ENCODE assay signal across 8 cellular contexts in genomic region chr1:38872401-38873026, GRCh38. TPM values are rescaled to one million over a fixed set of nuclear protein-coding genes. Genes with fewer than 3 reads are reported as not detected.
DNase-seq lines count a peak whose midpoint lies in the region; ATAC-seq and TF ChIP-seq lines count a peak whose summit lies in the region.

No MANE protein-coding gene starts in this region.

- no peaks in the 10 kb centered on the region for H3K9me3 Mint-ChIP-seq in activated CD8-positive, alpha-beta memory T cell treated with anti-CD3 and anti-CD28 coated beads, Interleukin-2, amount 10 ng/mL, durations not matched to agents 7 days and 5 days (ENCODE audit: low read depth)
- no peaks in the 10 kb centered on the region for H3K9me3 Mint-ChIP-seq in stimulated activated effector memory CD8-positive, alpha-beta T cell treated with anti-CD3 and anti-CD28 coated beads, Interleukin-12 subunit alpha, Interleukin-12 subunit beta, amount 100 ng/mL, for 72 hours

- peak overlapping the region; percentile 87 for H3K4me3 Mint-ChIP-seq in activated CD8-positive, alpha-beta memory T cell treated with anti-CD3 and anti-CD28 coated beads, Interleukin-2, amount 10 ng/mL, durations not matched to agents 7 days and 5 days
- peak overlapping the region; percentile 81 for H3K4me3 Mint-ChIP-seq in stimulated activated effector memory CD8-positive, alpha-beta T cell treated with anti-CD3 and anti-CD28 coated beads, Interleukin-12 subunit alpha, Interleukin-12 subunit beta, amount 100 ng/mL, for 72 hours

- peak; percentile 61 for DNase-seq in activated CD8-positive, alpha-beta memory T cell treated with anti-CD3 and anti-CD28 coated beads, Interleukin-2, amount 10 ng/mL, durations not matched to agents 7 days and 5 days
- DNase-seq in activated CD8-positive, alpha-beta memory T cell treated with anti-CD3 and anti-CD28 coated beads, Interleukin-2, amount 50 U/mL, for 4 hours = no peak
- DNase-seq in RWPE2 (ENCODE audit: low spot score) (no peak), breast epithelium (ENCODE audit: low spot score in 2 of 2) (no peak), left lobe of liver (ENCODE audit: low spot score) (no peak), ecto neural progenitor cell (ENCODE audit: low spot score) (no peak)
- peak in 1 of 2 donors; percentile 24 for DNase-seq in stimulated activated effector memory CD8-positive, alpha-beta T cell treated with anti-CD3 and anti-CD28 coated beads, Interleukin-12 subunit alpha, Interleukin-12 subunit beta, amount 100 ng/mL, for 72 hours (ENCODE audit: low spot score in 2 of 2)

- peak overlapping the region; percentile 84 for H3K4me3 ChIP-seq in RWPE2 (ENCODE audit: severe bottlenecking)
- H3K4me3 ChIP-seq in breast epithelium = peak overlapping the region; percentile 84 to 90 (median 84)

- peaks cover 37% of the 10 kb centered on the region for H3K4me1 Mint-ChIP-seq in activated CD8-positive, alpha-beta memory T cell treated with anti-CD3 and anti-CD28 coated beads, Interleukin-2, amount 10 ng/mL, durations not matched to agents 7 days and 5 days
- H3K4me1 Mint-ChIP-seq in stimulated activated effector memory CD8-positive, alpha-beta T cell treated with anti-CD3 and anti-CD28 coated beads, Interleukin-12 subunit alpha, Interleukin-12 subunit beta, amount 100 ng/mL, for 72 hours = peaks cover 36% of the 10 kb centered on the region

- H3K27me3 ChIP-seq in RWPE2 (ENCODE audit: insufficient read depth, poor library complexity, severe bottlenecking) (no peaks in the 10 kb centered on the region), breast epithelium (no peaks in the 10 kb centered on the region)

- TF ChIP-seq POLR2A in breast epithelium (IDR thresholded peaks at IDR 0.05) = no peak

- H3K36me3 ChIP-seq in RWPE2 (ENCODE audit: low read depth) (no peaks in the 10 kb centered on the region; the same call in 1 of the 2 replicates), breast epithelium (no peaks in the 10 kb centered on the region)

- H3K4me1 ChIP-seq in RWPE2 (ENCODE audit: insufficient read depth, poor library complexity, severe bottlenecking) (peaks cover 5% of the 10 kb centered on the region), breast epithelium (peaks cover 7 to 10% of the 10 kb centered on the region in 2 donors)

- H3K27me3 Mint-ChIP-seq in activated CD8-positive, alpha-beta memory T cell treated with anti-CD3 and anti-CD28 coated beads, Interleukin-2, amount 10 ng/mL, durations not matched to agents 7 days and 5 days = no peaks in the 10 kb centered on the region

- H3K27ac ChIP-seq in RWPE2 (ENCODE audit: poor library complexity, severe bottlenecking) (peak overlapping the region; percentile 11), breast epithelium (peak overlapping the region; percentile 75 to 80)

- peaks cover 11% of the 10 kb centered on the region for H3K36me3 Mint-ChIP-seq in activated CD8-positive, alpha-beta memory T cell treated with anti-CD3 and anti-CD28 coated beads, Interleukin-2, amount 10 ng/mL, durations not matched to agents 7 days and 5 days
- H3K36me3 Mint-ChIP-seq in stimulated activated effector memory CD8-positive, alpha-beta T cell treated with anti-CD3 and anti-CD28 coated beads, Interleukin-12 subunit alpha, Interleukin-12 subunit beta, amount 100 ng/mL, for 72 hours = peaks cover 51% of the 10 kb centered on the region

- TF ChIP-seq CTCF in RWPE2 (IDR thresholded peaks at IDR 0.05; ENCODE audit: poor library complexity, severe bottlenecking) (no peak), breast epithelium (IDR thresholded peaks at IDR 0.05) (no peak)

- H3K9me3 ChIP-seq in RWPE2 (ENCODE audit: severe bottlenecking) (no peaks in the 10 kb centered on the region), breast epithelium (no peaks in the 10 kb centered on the region)

- H3K27ac Mint-ChIP-seq in activated CD8-positive, alpha-beta memory T cell treated with anti-CD3 and anti-CD28 coated beads, Interleukin-2, amount 10 ng/mL, durations not matched to agents 7 days and 5 days = peak overlapping the region; percentile 83
- peak overlapping the region; percentile 76 for H3K27ac Mint-ChIP-seq in stimulated activated effector memory CD8-positive, alpha-beta T cell treated with anti-CD3 and anti-CD28 coated beads, Interleukin-12 subunit alpha, Interleukin-12 subunit beta, amount 100 ng/mL, for 72 hours

- CTCF ChIA-PET in activated CD8-positive, alpha-beta memory T cell treated with anti-CD3 and anti-CD28 coated beads, Interleukin-2, amount 10 ng/mL, durations not matched to agents 7 days and 5 days (lab: Charles Lee) = interaction anchor here (0.9 to 2.9 kb wide), 4 partner anchors 10 to 220 kb away, joined by 3 to 13 read pairs (median 6); no protein-coding TSS in a partner anchor

- intact Hi-C loops in breast epithelium (cut with DNase I; ENCODE audit: low total_unique reads) = no loop called here

- peak; percentile 25 for ATAC-seq in activated CD8-positive, alpha-beta memory T cell treated with anti-CD3 and anti-CD28 coated beads, Interleukin-2, amount 10 ng/mL, durations not matched to agents 7 days and 5 days
- ATAC-seq in HG03060 (IDR thresholded peaks at IDR 0.05; ENCODE audit: low read depth, unreplicated experiment) = peak; percentile 13
- peak; percentile 6; the same call in 2 of the 3 replicates for ATAC-seq in RWPE2 (ENCODE audit: low read depth)
- ATAC-seq in left lobe of liver = peak; percentile 30
- peak; percentile 46 for ATAC-seq in stimulated activated effector memory CD8-positive, alpha-beta T cell treated with anti-CD3 and anti-CD28 coated beads, Interleukin-12 subunit alpha, Interleukin-12 subunit beta, amount 100 ng/mL, for 72 hours

RNA-seq across cellular contexts. Expression of gene MYCBP, which starts 0.6 kb away (rescaled TPM):
- total RNA-seq in activated CD8-positive, alpha-beta memory T cell treated with anti-CD3 and anti-CD28 coated beads, Interleukin-2, amount 10 ng/mL, durations not matched to agents 7 days and 5 days = 10 to 100 TPM; 45.0 to 45.3 TPM
- total RNA-seq in breast epithelium = 10 to 100 TPM in 2 of 3 donors, 1 to 10 TPM in 1; 9.1 to 36.1 (median 15.1) TPM
- 10.9 TPM for total RNA-seq in left lobe of liver

RNA-seq across cellular contexts. Expression of gene GJA9, which starts 8.9 kb away (rescaled TPM):
- total RNA-seq in activated CD8-positive, alpha-beta memory T cell treated with anti-CD3 and anti-CD28 coated beads, Interleukin-2, amount 10 ng/mL, durations not matched to agents 7 days and 5 days = not detected
- total RNA-seq in breast epithelium (not detected), left lobe of liver (not detected)

RNA-seq across cellular contexts. Expression of gene RRAGC, which starts 12.9 kb away (rescaled TPM):
- total RNA-seq in activated CD8-positive, alpha-beta memory T cell treated with anti-CD3 and anti-CD28 coated beads, Interleukin-2, amount 10 ng/mL, durations not matched to agents 7 days and 5 days = 10 to 100 TPM; 12.0 to 16.7 TPM
- 10 to 100 TPM; 19.2 to 34.9 (median 19.7) TPM for total RNA-seq in breast epithelium
- total RNA-seq in left lobe of liver = 6.9 TPM
